Comparison of ENCODE assay signal across 8 cellular contexts in genomic region chr17:16521070-16521727, GRCh38. TPM values are rescaled to one million over a fixed set of nuclear protein-coding genes. Genes with fewer than 3 reads are reported as not detected.
DNase-seq lines count a peak whose midpoint lies in the region; ATAC-seq and TF ChIP-seq lines count a peak whose summit lies in the region.

No MANE protein-coding gene starts in this region.

- peak overlapping the region; percentile 87 for H2BK120ac ChIP-seq in IMR-90 (ENCODE audit: low read depth, low read length)

- no peak overlapping the region for H2BK5ac ChIP-seq in IMR-90 (ENCODE audit: low read depth, low read length, poor library complexity, severe bottlenecking)

- H3K27me3 ChIP-seq in A673 (replicated peaks; ENCODE audit: insufficient read depth, low read depth, low read length, poor library complexity) (peaks cover 7% of the 10 kb centered on the region), IMR-90 (ENCODE audit: control insufficient read depth, insufficient read depth, low read length) (no peaks in the 10 kb centered on the region; the same call in 1 of the 2 replicates)

- no peak overlapping the region for H3K4me3 Mint-ChIP-seq in natural killer cell
- no peak overlapping the region for H3K4me3 Mint-ChIP-seq in stimulated activated naive CD8-positive, alpha-beta T cell treated with anti-CD3 and anti-CD28 coated beads, Interleukin-15, amount 100 ng/mL, for 72 hours

- H4K91ac ChIP-seq in IMR-90 (ENCODE audit: insufficient read depth, low read depth, low read length): peak overlapping the region; percentile 83

- in situ Hi-C loops in IMR-90 (cut with MboI; ENCODE audit: low sequenced_read_pairs): loop anchor here (10.0 kb wide), 1 partner anchor 156 kb away; no protein-coding TSS in a partner anchor

- TF ChIP-seq POLR2A in IMR-90 (IDR thresholded peaks at IDR 0.05; ENCODE audit: low read depth, low read length): peak; percentile 47; the same call in 1 of the 2 replicates

- peak overlapping the region; percentile 96 for H3K18ac ChIP-seq in IMR-90 (ENCODE audit: low read depth, low read length)

- peak overlapping the region; percentile 95 for H3K14ac ChIP-seq in IMR-90 (replicated peaks; ENCODE audit: low read depth, low read length)

- H2AK5ac ChIP-seq in IMR-90 (ENCODE audit: low read depth, low read length): no peak overlapping the region

- peaks cover 1% of the 10 kb centered on the region; the same call in 1 of the 2 replicates for H3K9me1 ChIP-seq in IMR-90 (ENCODE audit: insufficient read depth, low read length)

- BruUV-seq in A673 (replicated peaks; lab: Mats Ljungman, UMichigan) (no TSS peak), IMR-90 (replicated peaks; lab: Mats Ljungman, UMichigan) (no TSS peak)

- H3K27ac ChIP-seq in A673 (ENCODE audit: low read depth, low read length, poor library complexity, severe bottlenecking): no peak overlapping the region
- H3K27ac ChIP-seq in IMR-90 (ENCODE audit: insufficient read depth, low read length): peak overlapping the region; percentile 67

- H3K4me3 ChIP-seq in A673 (ENCODE audit: low read depth, low read length, poor library complexity, severe bottlenecking) (no peak overlapping the region), IMR-90 (ENCODE audit: insufficient read depth, low read depth, low read length) (no peak overlapping the region)

- peak; percentile 88 for DNase-seq in A673 (ENCODE audit: low spot score)
- peak; percentile 91 for DNase-seq in IMR-90
- peak; percentile 85 for DNase-seq in OCI-M1 (lab: John Stamatoyannopoulos, UW)
- peak; percentile 33 for DNase-seq in activated T-cell treated with anti-CD3 and anti-CD28 coated beads for 1 hour (ENCODE audit: low read depth)
- DNase-seq in natural killer cell: peak; percentile 41
- peak; percentile 64 to 71 for DNase-seq in stimulated activated naive CD8-positive, alpha-beta T cell treated with anti-CD3 and anti-CD28 coated beads, Interleukin-15, amount 100 ng/mL, for 72 hours

- H2AK9ac ChIP-seq in IMR-90 (replicated peaks; ENCODE audit: low read depth, low read length, poor library complexity): no peak overlapping the region

- TF ChIP-seq RAD21 in IMR-90 (IDR thresholded peaks at IDR 0.05; ENCODE audit: low read length): peak; percentile 97

- peak overlapping the region; percentile 93 to 97 for H4K8ac ChIP-seq in IMR-90 (ENCODE audit: low read depth in 2 of 2, low read length in 2 of 2)

- H3K9me3 Mint-ChIP-seq in natural killer cell: no peaks in the 10 kb centered on the region
- no peaks in the 10 kb centered on the region for H3K9me3 Mint-ChIP-seq in stimulated activated naive CD8-positive, alpha-beta T cell treated with anti-CD3 and anti-CD28 coated beads, Interleukin-15, amount 100 ng/mL, for 72 hours

- H2BK15ac ChIP-seq in IMR-90 (ENCODE audit: low read depth, low read length): peak overlapping the region; percentile 96; the same call in 1 of the 3 replicates

- peak overlapping the region; percentile 78; the same call in 1 of the 2 replicates for H3K23ac ChIP-seq in IMR-90 (ENCODE audit: low read depth, low read length)

- H3K4me1 ChIP-seq in A673 (ENCODE audit: insufficient read depth, low read length, poor library complexity, severe bottlenecking) (peaks cover 9% of the 10 kb centered on the region), IMR-90 (ENCODE audit: control insufficient read depth, insufficient read depth, low read length) (peaks cover 4% of the 10 kb centered on the region)

- H2AFZ ChIP-seq in IMR-90 (replicated peaks; ENCODE audit: low read length, poor library complexity): peak overlapping the region; percentile 93

- dilution Hi-C loops in IMR-90 (cut with HindIII; ENCODE audit: low sequenced_read_pairs, unreplicated experiment): no loop called here

- no peaks in the 10 kb centered on the region for H4K20me1 ChIP-seq in IMR-90 (ENCODE audit: insufficient read depth, low read length)

- H2BK20ac ChIP-seq in IMR-90 (ENCODE audit: low read depth, low read length): peak overlapping the region; percentile 81

- intact Hi-C loops in A673 (cut with micrococcal nuclease; ENCODE audit: unreplicated experiment): loop anchor here (1.0 kb wide), 2 partner anchors 68 to 158 kb away; no protein-coding TSS in a partner anchor
- intact Hi-C loops in IMR-90 (cut with micrococcal nuclease): loop anchor here (1.0 kb wide), 3 partner anchors 68 to 158 kb away; no protein-coding TSS in a partner anchor
- intact Hi-C loops in natural killer cell (cut with micrococcal nuclease): loop anchor here (1.0 to 2.0 kb wide), 3 partner anchors 68 to 158 kb away; no protein-coding TSS in a partner anchor

- peak; percentile 90 for TF ChIP-seq CTCF in A673 (conservative IDR thresholded peaks at IDR 0.05; ENCODE audit: low read depth, low read length)
- peak; percentile 95 for TF ChIP-seq CTCF in IMR-90 (conservative IDR thresholded peaks at IDR 0.05; ENCODE audit: low read depth, low read length)
- TF ChIP-seq CTCF in natural killer cell (IDR thresholded peaks at IDR 0.05): peak; percentile 79

- H3K36me3 ChIP-seq in A673 (ENCODE audit: insufficient read depth, low read length, poor library complexity, severe bottlenecking) (no peaks in the 10 kb centered on the region), IMR-90 (ENCODE audit: control insufficient read depth, insufficient read depth, low read length) (no peaks in the 10 kb centered on the region)

- POLR2A ChIA-PET in A673 (lab: Charles Lee; ENCODE audit: low non-redundant PET): no interaction called here
- POLR2A ChIA-PET in IMR-90 (lab: Charles Lee; ENCODE audit: unreplicated experiment): no interaction called here

- H3K9me3 ChIP-seq in A673 (ENCODE audit: low read depth, low read length, poor library complexity, severe bottlenecking) (no peaks in the 10 kb centered on the region), IMR-90 (ENCODE audit: control insufficient read depth, insufficient read depth, low read length) (no peaks in the 10 kb centered on the region)

- peak overlapping the region; percentile 93 for H3K4ac ChIP-seq in IMR-90 (ENCODE audit: low read depth, low read length)

- H3K27ac Mint-ChIP-seq in natural killer cell: peak overlapping the region in 1 of 2 donors; percentile 53
- peak overlapping the region in 1 of 2 donors; percentile 83 for H3K27ac Mint-ChIP-seq in stimulated activated naive CD8-positive, alpha-beta T cell treated with anti-CD3 and anti-CD28 coated beads, Interleukin-15, amount 100 ng/mL, for 72 hours

- no peaks in the 10 kb centered on the region for H3K79me1 ChIP-seq in IMR-90 (ENCODE audit: low read depth in 1 of 2, low read length in 2 of 2)

- peak; percentile 91 for ATAC-seq in GM18511 (IDR thresholded peaks at IDR 0.05; ENCODE audit: unreplicated experiment)
- ATAC-seq in IMR-90 (ENCODE audit: low read depth): peak; percentile 91
- ATAC-seq in esophagus mucosa: peak; percentile 88
- ATAC-seq in natural killer cell: peak; percentile 94 to 99 (median 98)
- peak; percentile 98 for ATAC-seq in stimulated activated naive CD8-positive, alpha-beta T cell treated with anti-CD3 and anti-CD28 coated beads, Interleukin-15, amount 100 ng/mL, for 72 hours

- no peak overlapping the region for H3K4me2 ChIP-seq in IMR-90 (ENCODE audit: low read depth, low read length)

- peaks cover 6 to 7% of the 10 kb centered on the region in 2 donors for H3K4me1 Mint-ChIP-seq in natural killer cell
- peaks cover 5% of the 10 kb centered on the region for H3K4me1 Mint-ChIP-seq in stimulated activated naive CD8-positive, alpha-beta T cell treated with anti-CD3 and anti-CD28 coated beads, Interleukin-15, amount 100 ng/mL, for 72 hours

- 0% methylated on average over 1 of the region's 7 CpGs; no CpG with 5 or more reads in 1 of the 2 experiments for WGBS in IMR-90 (ENCODE audit: extremely low coverage in 2 of 2, insufficient read length in 1 of 2), 2 experiments

- CTCF ChIA-PET in A673 (lab: Charles Lee): interaction anchor here (0.6 to 2.0 kb wide), 10 partner anchors 12 to 168 kb away, joined by 3 to 31 read pairs (median 3); partner anchors contain the start of gene CENPV
- CTCF ChIA-PET in IMR-90 (lab: Yijun Ruan, JAX): interaction anchor here (0.5 to 2.9 kb wide), 12 partner anchors 14 to 294 kb away, joined by 3 to 42 read pairs (median 4); no protein-coding TSS in a partner anchor

- H3K56ac ChIP-seq in IMR-90 (ENCODE audit: extremely low read depth, insufficient read depth, low read length): peak overlapping the region; percentile 27; the same call in 1 of the 2 replicates

- no peaks in the 10 kb centered on the region for H3K36me3 Mint-ChIP-seq in natural killer cell

- H3K9ac ChIP-seq in IMR-90 (ENCODE audit: low read depth, low read length): peak overlapping the region; percentile 77

- peaks cover 17 to 22% of the 10 kb centered on the region in 2 donors for H3K27me3 Mint-ChIP-seq in natural killer cell (ENCODE audit: low read depth in 2 of 2)
- peaks cover 38% of the 10 kb centered on the region for H3K27me3 Mint-ChIP-seq in stimulated activated naive CD8-positive, alpha-beta T cell treated with anti-CD3 and anti-CD28 coated beads, Interleukin-15, amount 100 ng/mL, for 72 hours

- H4K5ac ChIP-seq in IMR-90 (ENCODE audit: low read depth, low read length): peak overlapping the region; percentile 100

TF ChIP-seq in IMR-90, 13 proteins besides CTCF, POLR2A, EP300 and RAD21:
- no peak for TF ChIP-seq MXI1 (IDR thresholded peaks at IDR 0.05; ENCODE audit: borderline replicate concordance, low read depth, low read length)
- peak; percentile 94 for TF ChIP-seq SMC3 (IDR thresholded peaks at IDR 0.05; ENCODE audit: low read depth, low read length)
- TF ChIP-seq CEBPB (IDR thresholded peaks at IDR 0.05; ENCODE audit: low read depth, low read length): no peak

RNA-seq across cellular contexts. Expression of gene LRRC75A, which starts 29.2 kb away (rescaled TPM):
- total RNA-seq in A673 (2021) (2.8 and 3.6 TPM in 2 replicates), IMR-90 (2012; rRNA removed) (0.56 and 0.72 TPM in 2 replicates), esophagus mucosa (0.08 TPM), natural killer cell (1 to 10 TPM; 2.6 to 3.0 (median 3.0) TPM)
- polyA plus RNA-seq in IMR-90 (2012; rRNA removed): 0.89 and 1.0 TPM in 2 replicates
- 0.05 and 1.0 TPM in 2 replicates for polyA plus RNA-seq in IMR-90 (2012; cell fraction: cytosol; rRNA removed)
- polyA plus RNA-seq in IMR-90 (2012; cell fraction: nucleus; rRNA removed; ENCODE audit: low replicate concordance): 2.2 and 3.2 TPM in 2 replicates

RNA-seq across cellular contexts. Expression of gene ZNF287, which starts 47.8 kb away (rescaled TPM):
- 10.0 and 13.7 TPM in 2 replicates for total RNA-seq in A673 (2021)
- 6.9 and 7.0 TPM in 2 replicates for total RNA-seq in IMR-90 (2012; rRNA removed)
- 4.8 and 5.3 TPM in 2 replicates for polyA plus RNA-seq in IMR-90 (2012; rRNA removed)
- polyA plus RNA-seq in IMR-90 (2012; cell fraction: cytosol; rRNA removed): 3.3 and 3.8 TPM in 2 replicates
- polyA plus RNA-seq in IMR-90 (2012; cell fraction: nucleus; rRNA removed; ENCODE audit: low replicate concordance): 8.8 and 14.9 TPM in 2 replicates
- total RNA-seq in esophagus mucosa: 1.9 TPM
- 1 to 10 TPM; 2.4 to 7.4 (median 5.3) TPM for total RNA-seq in natural killer cell

Comparison
In these comparisons a context has a peak if more than half of its experiments do, and no peak if none do; other contexts are left out.
1. DNase-seq: peak in every context shown above with its lines; median percentile 91 in IMR-90; 88 in A673; 85 in OCI-M1; 68 in stimulated activated naive CD8-positive, alpha-beta T cell treated with anti-CD3 and anti-CD28 coated beads, Interleukin-15, amount 100 ng/mL, for 72 hours; 41 in natural killer cell; 33 in activated T-cell treated with anti-CD3 and anti-CD28 coated beads for 1 hour.